1 cellular context compared by ENCODE assay signal in genomic region chr6:151390276-151391020, GRCh38.
TF ChIP-seq lines count a peak whose summit lies in the region.

No MANE protein-coding gene starts in this region.

TF ChIP-seq in HepG2, 621 proteins besides CTCF, POLR2A, EP300 and RAD21 (continued from another document and continues in another):
- peak; percentile 12; the same call in 1 of the 2 replicates for TF ChIP-seq ZKSCAN1 (IDR thresholded peaks at IDR 0.05; ENCODE audit: low read length)
- 0 out of 2 replicates have a peak, but pooled peaks have one; percentile 22 for TF ChIP-seq NFKBIZ (CRISPR knock-in tag; IDR thresholded peaks at IDR 0.05)
- TF ChIP-seq STAG1 (CRISPR knock-in tag; IDR thresholded peaks at IDR 0.05): no peak
- TF ChIP-seq RBFOX2 (IDR thresholded peaks at IDR 0.05; ENCODE audit: low read depth, low read length): peak; percentile 77
- no peak for TF ChIP-seq ARNT (IDR thresholded peaks at IDR 0.05)
- TF ChIP-seq, protein P1, sequence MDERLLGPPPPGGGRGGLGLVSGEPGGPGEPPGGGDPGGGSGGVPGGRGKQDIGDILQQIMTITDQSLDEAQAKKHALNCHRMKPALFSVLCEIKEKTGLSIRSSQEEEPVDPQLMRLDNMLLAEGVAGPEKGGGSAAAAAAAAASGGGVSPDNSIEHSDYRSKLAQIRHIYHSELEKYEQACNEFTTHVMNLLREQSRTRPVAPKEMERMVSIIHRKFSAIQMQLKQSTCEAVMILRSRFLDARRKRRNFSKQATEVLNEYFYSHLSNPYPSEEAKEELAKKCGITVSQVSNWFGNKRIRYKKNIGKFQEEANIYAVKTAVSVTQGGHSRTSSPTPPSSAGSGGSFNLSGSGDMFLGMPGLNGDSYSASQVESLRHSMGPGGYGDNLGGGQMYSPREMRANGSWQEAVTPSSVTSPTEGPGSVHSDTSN (CRISPR knock-in tag; IDR thresholded peaks at IDR 0.05): no peak
- peak; percentile 8 for TF ChIP-seq ZMAT3 (CRISPR knock-in tag; conservative IDR thresholded peaks at IDR 0.05)
- no peak; the same call in 1 of the 2 replicates for TF ChIP-seq PLSCR1 (CRISPR knock-in tag; IDR thresholded peaks at IDR 0.05; ENCODE audit: borderline replicate concordance)
- TF ChIP-seq SRSF9 (IDR thresholded peaks at IDR 0.05; ENCODE audit: borderline replicate concordance, insufficient read depth, low read depth, low read length, poor library complexity, severe bottlenecking): no peak
- TF ChIP-seq ZNF672 (CRISPR knock-in tag; IDR thresholded peaks at IDR 0.05): 0 out of 2 replicates have a peak, but pooled peaks have one; percentile 51
- TF ChIP-seq SALL2 (CRISPR knock-in tag; IDR thresholded peaks at IDR 0.05): peak; percentile 77; the same call in 1 of the 2 replicates
- TF ChIP-seq TBX3 (IDR thresholded peaks at IDR 0.05; ENCODE audit: borderline replicate concordance): no peak
- TF ChIP-seq, protein P2, sequence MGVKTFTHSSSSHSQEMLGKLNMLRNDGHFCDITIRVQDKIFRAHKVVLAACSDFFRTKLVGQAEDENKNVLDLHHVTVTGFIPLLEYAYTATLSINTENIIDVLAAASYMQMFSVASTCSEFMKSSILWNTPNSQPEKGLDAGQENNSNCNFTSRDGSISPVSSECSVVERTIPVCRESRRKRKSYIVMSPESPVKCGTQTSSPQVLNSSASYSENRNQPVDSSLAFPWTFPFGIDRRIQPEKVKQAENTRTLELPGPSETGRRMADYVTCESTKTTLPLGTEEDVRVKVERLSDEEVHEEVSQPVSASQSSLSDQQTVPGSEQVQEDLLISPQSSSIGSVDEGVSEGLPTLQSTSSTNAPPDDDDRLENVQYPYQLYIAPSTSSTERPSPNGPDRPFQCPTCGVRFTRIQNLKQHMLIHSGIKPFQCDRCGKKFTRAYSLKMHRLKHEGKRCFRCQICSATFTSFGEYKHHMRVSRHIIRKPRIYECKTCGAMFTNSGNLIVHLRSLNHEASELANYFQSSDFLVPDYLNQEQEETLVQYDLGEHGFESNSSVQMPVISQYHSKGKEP (CRISPR knock-in tag; IDR thresholded peaks at IDR 0.05): no peak
- TF ChIP-seq GTF3A (CRISPR knock-in tag; conservative IDR thresholded peaks at IDR 0.05): no peak
- peak; percentile 96 for TF ChIP-seq PHF5A (CRISPR knock-in tag; IDR thresholded peaks at IDR 0.05; ENCODE audit: low read depth, unreplicated experiment)
- TF ChIP-seq ZKSCAN8 (CRISPR knock-in tag; IDR thresholded peaks at IDR 0.05; ENCODE audit: borderline replicate concordance): peak; percentile 16; the same call in 1 of the 2 replicates
- no peak for TF ChIP-seq MAFG (CRISPR knock-in tag; IDR thresholded peaks at IDR 0.05)
- TF ChIP-seq FIP1L1 (IDR thresholded peaks at IDR 0.05; ENCODE audit: borderline replicate concordance, insufficient read depth, low read depth, low read length): peak; percentile 59; the same call in 1 of the 2 replicates
- TF ChIP-seq NR3C1 (CRISPR knock-in tag; IDR thresholded peaks at IDR 0.05): no peak
- TF ChIP-seq ZNF883 (CRISPR knock-in tag; IDR thresholded peaks at IDR 0.05; ENCODE audit: not compliant biosample characterization): no peak
- TF ChIP-seq ZFY (CRISPR knock-in tag; IDR thresholded peaks at IDR 0.05): peak; percentile 69
- TF ChIP-seq UBTF (CRISPR knock-in tag; IDR thresholded peaks at IDR 0.05): no peak; the same call in 1 of the 2 replicates
- no peak for TF ChIP-seq ZMYM2 (CRISPR knock-in tag; IDR thresholded peaks at IDR 0.05)
- TF ChIP-seq ZSCAN31 (CRISPR knock-in tag; IDR thresholded peaks at IDR 0.05; ENCODE audit: low read depth): peak; percentile 13; the same call in 1 of the 2 replicates
- peak; percentile 97 for TF ChIP-seq MTF1 (CRISPR knock-in tag; IDR thresholded peaks at IDR 0.05)
- peak; percentile 70 for TF ChIP-seq ATF7-NPFF (CRISPR knock-in tag; IDR thresholded peaks at IDR 0.05; ENCODE audit: low read depth)
- peak; percentile 53; the same call in 1 of the 2 replicates for TF ChIP-seq KAT7 (CRISPR knock-in tag; IDR thresholded peaks at IDR 0.05; ENCODE audit: borderline replicate concordance)
- TF ChIP-seq ZGPAT (CRISPR knock-in tag; IDR thresholded peaks at IDR 0.05): peak; percentile 82
- peak; percentile 54; the same call in 1 of the 2 replicates for TF ChIP-seq KDM5A (IDR thresholded peaks at IDR 0.05; ENCODE audit: borderline replicate concordance, low read length)
- TF ChIP-seq ZNF441 (CRISPR knock-in tag; IDR thresholded peaks at IDR 0.05; ENCODE audit: borderline replicate concordance): peak; percentile 39; the same call in 1 of the 2 replicates
- no peak; the same call in 1 of the 2 replicates for TF ChIP-seq WIZ (CRISPR knock-in tag; IDR thresholded peaks at IDR 0.05)
- no peak; the same call in 1 of the 2 replicates for TF ChIP-seq ZNF414 (CRISPR knock-in tag; IDR thresholded peaks at IDR 0.05)
- TF ChIP-seq E2F5 (CRISPR knock-in tag; conservative IDR thresholded peaks at IDR 0.05): no peak; the same call in 1 of the 2 replicates
- peak; percentile 46; the same call in 1 of the 2 replicates for TF ChIP-seq KDM5B (CRISPR knock-in tag; IDR thresholded peaks at IDR 0.05; ENCODE audit: borderline replicate concordance)
- 0 out of 2 replicates have a peak, but pooled peaks have one; percentile 63 for TF ChIP-seq ZNF343 (CRISPR knock-in tag; IDR thresholded peaks at IDR 0.05)
- peak; percentile 99 for TF ChIP-seq MYPOP (CRISPR knock-in tag; IDR thresholded peaks at IDR 0.05)
- peak; percentile 44 for TF ChIP-seq ZHX2 (IDR thresholded peaks at IDR 0.05; ENCODE audit: low read depth)
- peak; percentile 12; the same call in 1 of the 2 replicates for TF ChIP-seq ZHX2 (CRISPR knock-in tag; IDR thresholded peaks at IDR 0.05; ENCODE audit: borderline replicate concordance)
- TF ChIP-seq DR1 (CRISPR knock-in tag; IDR thresholded peaks at IDR 0.05): peak; percentile 66
- TF ChIP-seq, protein P3, sequence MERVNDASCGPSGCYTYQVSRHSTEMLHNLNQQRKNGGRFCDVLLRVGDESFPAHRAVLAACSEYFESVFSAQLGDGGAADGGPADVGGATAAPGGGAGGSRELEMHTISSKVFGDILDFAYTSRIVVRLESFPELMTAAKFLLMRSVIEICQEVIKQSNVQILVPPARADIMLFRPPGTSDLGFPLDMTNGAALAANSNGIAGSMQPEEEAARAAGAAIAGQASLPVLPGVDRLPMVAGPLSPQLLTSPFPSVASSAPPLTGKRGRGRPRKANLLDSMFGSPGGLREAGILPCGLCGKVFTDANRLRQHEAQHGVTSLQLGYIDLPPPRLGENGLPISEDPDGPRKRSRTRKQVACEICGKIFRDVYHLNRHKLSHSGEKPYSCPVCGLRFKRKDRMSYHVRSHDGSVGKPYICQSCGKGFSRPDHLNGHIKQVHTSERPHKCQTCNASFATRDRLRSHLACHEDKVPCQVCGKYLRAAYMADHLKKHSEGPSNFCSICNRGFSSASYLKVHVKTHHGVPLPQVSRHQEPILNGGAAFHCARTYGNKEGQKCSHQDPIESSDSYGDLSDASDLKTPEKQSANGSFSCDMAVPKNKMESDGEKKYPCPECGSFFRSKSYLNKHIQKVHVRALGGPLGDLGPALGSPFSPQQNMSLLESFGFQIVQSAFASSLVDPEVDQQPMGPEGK (CRISPR knock-in tag; IDR thresholded peaks at IDR 0.05): peak; percentile 91
